In the genomic region with DNA sequence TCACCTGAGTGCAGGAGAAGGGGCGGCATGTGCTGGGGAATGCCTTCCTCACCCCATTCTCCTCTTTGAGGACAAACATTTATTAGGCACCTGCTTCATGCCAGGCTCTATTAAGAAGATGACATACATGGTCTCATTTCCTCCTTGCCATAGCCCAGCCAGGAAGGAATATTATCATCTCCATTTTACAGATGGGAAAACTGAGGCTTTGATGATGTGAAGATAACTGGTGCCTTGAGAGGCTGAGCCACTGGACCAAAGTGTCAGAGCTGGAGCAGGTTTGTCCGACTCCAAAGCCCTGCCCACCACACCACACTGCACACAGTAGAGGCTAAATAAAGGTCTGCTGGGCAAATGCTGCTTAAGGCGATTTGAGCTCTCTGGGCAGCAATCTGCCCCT, we compare ENCODE assay signal across 9 cellular contexts. TPM values are rescaled to one million over a fixed set of nuclear protein-coding genes. Genes with fewer than 3 reads are reported as not detected.
"Had no signal": no experiment of that assay in that cellular context is flagged by ENCODE, and none has a peak within 500 bp of the region (broad histone marks: within the 10 kb centered on the region; RNA-seq: fewer than 3 reads in every experiment).

No MANE protein-coding gene starts in this region.

- DNase-seq: GM23248, GOT3, H9, HCEC 1CT, IMR-90, KBM-7 had no signal

- H3K4me3 ChIP-seq: GM23248 had no signal

- H3K4me2 ChIP-seq: KMS-11 had no signal

- FAIRE-seq: H54 had no signal

- H3K9ac ChIP-seq: GM23248, KMS-11 had no signal

- H2AFZ ChIP-seq: GM23248 had no signal

- H3K27ac ChIP-seq: GM23248, HL-60, KMS-11 had no signal

RNA-seq across cellular contexts. Expression of a gene that starts 45.4 kb away (rescaled TPM):
- total RNA-seq: GM23248, IMR-90 had no signal
- polyA plus RNA-seq: GM23248, IMR-90 had no signal
